8 cellular contexts compared by ENCODE assay signal in the genomic region with DNA sequence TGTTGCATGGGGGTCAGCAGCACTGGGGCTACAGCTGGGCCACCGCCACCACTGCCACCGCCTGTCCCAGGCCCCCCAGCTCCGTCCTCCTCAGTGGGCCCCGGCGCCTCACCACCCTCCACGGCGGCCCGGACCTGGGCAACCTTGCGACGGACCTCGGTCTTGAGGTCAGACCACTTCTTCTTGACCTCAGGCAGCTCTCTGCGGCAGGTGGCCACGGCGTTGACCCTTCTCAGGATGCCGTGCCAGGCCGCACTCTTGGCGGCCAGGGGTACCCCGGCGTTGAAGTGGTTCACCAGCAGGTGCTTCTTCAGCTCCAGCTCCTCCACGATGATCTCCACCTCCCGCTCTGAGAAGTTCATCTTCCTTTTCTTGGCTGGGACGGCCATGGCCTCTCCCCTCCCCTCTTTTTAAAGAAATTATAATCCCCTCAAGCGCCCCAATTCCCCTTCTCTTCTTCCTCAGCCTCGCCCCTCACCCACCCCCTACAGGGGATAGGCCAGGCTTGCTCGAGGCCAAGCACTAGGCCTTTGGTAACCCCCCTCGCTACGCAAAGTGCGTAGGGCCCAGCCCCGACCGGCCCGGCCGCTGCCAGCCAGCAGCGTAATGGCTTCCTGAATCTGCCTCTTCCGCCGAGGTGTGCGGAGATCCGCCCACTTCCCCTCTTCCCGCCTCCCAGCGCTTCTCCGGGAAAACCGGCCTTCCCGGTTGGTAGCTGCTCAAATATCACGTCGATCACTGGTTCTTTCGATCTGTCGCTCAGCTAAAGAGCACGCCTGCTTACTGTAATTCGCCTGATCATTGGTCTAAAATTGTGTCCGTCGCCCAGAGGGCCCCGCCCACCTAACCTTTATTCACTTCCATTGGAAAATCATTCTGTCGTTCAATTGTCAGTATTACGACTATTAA. TPM values are rescaled to one million over a fixed set of nuclear protein-coding genes. Genes with fewer than 3 reads are reported as not detected.
A peak's percentile ranks its signal among the peaks of the same experiment; 100 is the strongest.
DNase-seq lines count a peak whose midpoint lies in the region; ATAC-seq and TF ChIP-seq lines count a peak whose summit lies in the region.

A gene with protein sequence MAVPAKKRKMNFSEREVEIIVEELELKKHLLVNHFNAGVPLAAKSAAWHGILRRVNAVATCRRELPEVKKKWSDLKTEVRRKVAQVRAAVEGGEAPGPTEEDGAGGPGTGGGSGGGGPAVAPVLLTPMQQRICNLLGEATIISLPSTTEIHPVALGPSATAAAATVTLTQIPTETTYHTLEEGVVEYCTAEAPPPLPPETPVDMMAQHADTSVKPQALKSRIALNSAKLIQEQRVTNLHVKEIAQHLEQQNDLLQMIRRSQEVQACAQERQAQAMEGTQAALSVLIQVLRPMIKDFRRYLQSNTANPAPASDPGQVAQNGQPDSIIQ (minus strand): TSS at position 608 of the 909 bp plus-strand sequence. CDS start 219 bp downstream, at position 389.

- peak within 1 kb of the TSS; percentile 98 for H3K4me2 ChIP-seq in DOHH2 (ENCODE audit: low read length)
- H3K4me2 ChIP-seq in GM23338, result peak within 1 kb of the TSS; percentile 92

- no peaks in the 10 kb centered on the region for H4K20me1 ChIP-seq in DOHH2 (ENCODE audit: control insufficient read depth, insufficient read depth, low read depth, low read length)
- 0 out of 2 replicates have a peak, but pooled peaks cover 5% of the 10 kb centered on the region for H4K20me1 ChIP-seq in GM23338 (replicated peaks; ENCODE audit: insufficient read depth)

- H3K4me1 Mint-ChIP-seq in GM23338, result peaks cover 28% of the 10 kb centered on the region
- H3K4me1 Mint-ChIP-seq in activated T-helper 17 cell treated with anti-CD3 and anti-CD28 coated beads, Interleukin-2, amount 50 U/mL, for 72 hours, result peaks cover 13% of the 10 kb centered on the region
- H3K4me1 Mint-ChIP-seq in naive thymus-derived CD8-positive, alpha-beta T cell, result peaks cover 22 to 69% (median 44%) of the 10 kb centered on the region in 4 donors

- H3F3A ChIP-seq in DOHH2 (ENCODE audit: control insufficient read depth, insufficient read depth) (peaks cover 15% of the 10 kb centered on the region; the same call in 1 of the 2 replicates), GM23338 (replicated peaks; ENCODE audit: low read depth) (peaks cover 6% of the 10 kb centered on the region; the same call in 1 of the 2 replicates)

- H3K4me1 ChIP-seq in DOHH2 (ENCODE audit: control insufficient read depth, low read length) (peaks cover 43% of the 10 kb centered on the region), GM23338 (ENCODE audit: insufficient read depth) (peaks cover 11% of the 10 kb centered on the region)

- H3K27ac Mint-ChIP-seq in GM23338, result no peak within 1 kb of the TSS
- no peak within 1 kb of the TSS for H3K27ac Mint-ChIP-seq in activated T-helper 17 cell treated with anti-CD3 and anti-CD28 coated beads, Interleukin-2, amount 50 U/mL, for 72 hours
- H3K27ac Mint-ChIP-seq in naive thymus-derived CD8-positive, alpha-beta T cell, result peak within 1 kb of the TSS in 6 of 10 donors; percentile 67 to 94 (median 92)

- no peak for TF ChIP-seq CTCF in DOHH2 (IDR thresholded peaks at IDR 0.05; ENCODE audit: low read depth, low read length, poor library complexity, severe bottlenecking)
- TF ChIP-seq CTCF in GM23338 (conservative IDR thresholded peaks at IDR 0.05; ENCODE audit: low read depth in 2 of 2), result no peak
- no peak for TF ChIP-seq CTCF in RWPE1 (conservative IDR thresholded peaks at IDR 0.05; ENCODE audit: low read depth)
- TF ChIP-seq CTCF in fibroblast of mammary gland (conservative IDR thresholded peaks at IDR 0.05; ENCODE audit: control insufficient read depth, insufficient read depth, low read depth, low read length), result no peak

- DNase-seq in GM23338 (ENCODE audit: low spot score) (peak; percentile 99), LHCN-M2 (ENCODE audit: low read depth) (peak; percentile 99), RWPE1 (ENCODE audit: low spot score) (peak; percentile 100), fibroblast of mammary gland (ENCODE audit: low read depth) (peak; percentile 100)
- peak; percentile 86 to 98 (median 96) for DNase-seq in naive thymus-derived CD8-positive, alpha-beta T cell
- DNase-seq in stimulated activated naive CD4-positive, alpha-beta T cell (lab: John Stamatoyannopoulos, UW), result peak; percentile 89 to 97 (median 96)

- peak within 1 kb of the TSS; percentile 94 for H3K27ac ChIP-seq in DOHH2 (ENCODE audit: low read depth, low read length)
- H3K27ac ChIP-seq in GM23338 (ENCODE audit: low read depth), result peak within 1 kb of the TSS; percentile 96
- peak within 1 kb of the TSS; percentile 92 for H3K27ac ChIP-seq in RWPE1

- no peaks in the 10 kb centered on the region for H3K9me2 ChIP-seq in DOHH2 (replicated peaks; ENCODE audit: control insufficient read depth, low read length)
- H3K9me2 ChIP-seq in GM23338 (ENCODE audit: insufficient read depth), result peaks cover 5% of the 10 kb centered on the region; the same call in 1 of the 2 replicates

- H3K79me2 ChIP-seq in DOHH2 (ENCODE audit: control insufficient read depth, low read length), result peaks cover 55% of the 10 kb centered on the region
- peaks cover 42% of the 10 kb centered on the region for H3K79me2 ChIP-seq in GM23338 (replicated peaks; ENCODE audit: insufficient read depth)

- no peaks in the 10 kb centered on the region for H3K36me3 Mint-ChIP-seq in GM23338 (ENCODE audit: low read depth)
- H3K36me3 Mint-ChIP-seq in activated T-helper 17 cell treated with anti-CD3 and anti-CD28 coated beads, Interleukin-2, amount 50 U/mL, for 72 hours (ENCODE audit: low read depth), result peaks cover 18% of the 10 kb centered on the region
- H3K36me3 Mint-ChIP-seq in naive thymus-derived CD8-positive, alpha-beta T cell, result peaks cover 0 to 8% (median 2%) of the 10 kb centered on the region in 3 donors

- POLR2A ChIA-PET in RWPE1 (lab: Yijun Ruan, JAX; ENCODE audit: low non-redundant PET), result interaction anchor here (0.6 to 1.5 kb wide), 4 partner anchors 11 to 49 kb away, joined by 3 to 5 read pairs (median 4); no protein-coding TSS in a partner anchor
- POLR2A ChIA-PET in naive thymus-derived CD8-positive, alpha-beta T cell (lab: Charles Lee), result interaction anchor here (0.6 to 6.2 kb wide), 27 partner anchors 9 to 332 kb away, joined by 3 to 54 read pairs (median 5); a partner anchor contains a TSS

- H3K4me3 ChIP-seq in DOHH2 (ENCODE audit: low read length) (peak within 1 kb of the TSS; percentile 96), GM23338 (peak within 1 kb of the TSS; percentile 87), fibroblast of mammary gland (ENCODE audit: control insufficient read depth, low read depth, low read length) (peak within 1 kb of the TSS; percentile 84)

- ATAC-seq in GM23338, result peak; percentile 84
- ATAC-seq in activated T-helper 17 cell treated with anti-CD3 and anti-CD28 coated beads, Interleukin-2, amount 50 U/mL, for 72 hours (replicated peaks), result peak; percentile 77
- ATAC-seq in naive thymus-derived CD8-positive, alpha-beta T cell, result peak; percentile 73 to 75

- H2AFZ ChIP-seq in GM23338, result no peak within 1 kb of the TSS

- no peaks in the 10 kb centered on the region for H3K9me3 ChIP-seq in DOHH2 (ENCODE audit: control insufficient read depth, insufficient read depth, low read length)

- CTCF ChIA-PET in RWPE1 (lab: Yijun Ruan, JAX), result interaction anchor here (0.9 kb wide), 1 partner anchor 51 kb away, joined by 6 read pairs; no protein-coding TSS in a partner anchor

- H3K36me3 ChIP-seq in DOHH2 (ENCODE audit: control insufficient read depth, low read length), result peaks cover 12% of the 10 kb centered on the region
- H3K36me3 ChIP-seq in GM23338 (ENCODE audit: insufficient read depth), result no peaks in the 10 kb centered on the region

- peak within 1 kb of the TSS; percentile 30; the same call in 2 of the 3 replicates for H3K4me3 Mint-ChIP-seq in GM23338
- H3K4me3 Mint-ChIP-seq in activated T-helper 17 cell treated with anti-CD3 and anti-CD28 coated beads, Interleukin-2, amount 50 U/mL, for 72 hours, result no peak within 1 kb of the TSS
- H3K4me3 Mint-ChIP-seq in naive thymus-derived CD8-positive, alpha-beta T cell, result peak within 1 kb of the TSS in 9 of 10 donors; percentile 34 to 96 (median 79)

- no peaks in the 10 kb centered on the region for H3K9me3 Mint-ChIP-seq in GM23338
- H3K9me3 Mint-ChIP-seq in activated T-helper 17 cell treated with anti-CD3 and anti-CD28 coated beads, Interleukin-2, amount 50 U/mL, for 72 hours, result no peaks in the 10 kb centered on the region
- H3K9me3 Mint-ChIP-seq in naive thymus-derived CD8-positive, alpha-beta T cell, result no peaks in the 10 kb centered on the region

- H3K27me3 Mint-ChIP-seq in GM23338 (ENCODE audit: insufficient read depth, low read depth, poor library complexity), result peaks cover 7% of the 10 kb centered on the region
- no peaks in the 10 kb centered on the region for H3K27me3 Mint-ChIP-seq in activated T-helper 17 cell treated with anti-CD3 and anti-CD28 coated beads, Interleukin-2, amount 50 U/mL, for 72 hours
- H3K27me3 Mint-ChIP-seq in naive thymus-derived CD8-positive, alpha-beta T cell, result no peaks in the 10 kb centered on the region

- H3K27me3 ChIP-seq in DOHH2 (ENCODE audit: control insufficient read depth, low read length), result no peaks in the 10 kb centered on the region
- no peaks in the 10 kb centered on the region for H3K27me3 ChIP-seq in GM23338 (ENCODE audit: insufficient read depth)

TF ChIP-seq in GM23338, 12 proteins besides CTCF, POLR2A, EP300 and RAD21:
- TF ChIP-seq CREB1 (CRISPR knock-in tag; IDR thresholded peaks at IDR 0.05; ENCODE audit: low read depth) (peak; percentile 70), EZH2phosphoT487 (IDR thresholded peaks at IDR 0.05; ENCODE audit: unreplicated experiment) (no peak)

RNA-seq across cellular contexts. Expression of the gene that starts here (rescaled TPM):
- total RNA-seq in GM23338 (2014; rRNA removed; shearing (Covaris generic)), result 5.5 and 6.7 TPM in 2 replicates
- polyA plus RNA-seq in GM23338 (2016; fragmentation: Nextera tagmentation; extraction: Ambion mirVana), result 4.0 and 4.9 TPM in 2 replicates
- 13.5 and 14.0 TPM in 2 replicates for total RNA-seq in LHCN-M2 (2014; rRNA removed)
- polyA plus RNA-seq in LHCN-M2 (2012), result 8.6 TPM
- 10 to 100 TPM in 1 of 2 donors, 1 to 10 TPM in 1; 9.0 to 15.0 TPM for total RNA-seq in activated T-helper 17 cell treated with anti-CD3 and anti-CD28 coated beads, Interleukin-2, amount 50 U/mL, for 72 hours
- total RNA-seq in naive thymus-derived CD8-positive, alpha-beta T cell, result 10 to 100 TPM; 14.3 to 18.3 TPM
- 10 to 100 TPM; 10.1 to 13.3 (median 11.3) TPM for polyA plus RNA-seq in naive thymus-derived CD8-positive, alpha-beta T cell

Comparison
In these comparisons a context has a peak if more than half of its experiments do, and no peak if none do; other contexts are left out.
1. Peak in every context shown above with its lines: DNase-seq, ATAC-seq, H3K4me3 ChIP-seq and H3K27ac ChIP-seq.
2. H3K27ac Mint-ChIP-seq: peak in naive thymus-derived CD8-positive, alpha-beta T cell (6 of 10); none in GM23338 (single experiment) and activated T-helper 17 cell treated with anti-CD3 and anti-CD28 coated beads, Interleukin-2, amount 50 U/mL, for 72 hours (single experiment).